ENCODE assay signal across 8 cellular contexts in genomic region chr3:196868297-196868661, GRCh38. TPM values are rescaled to one million over a fixed set of nuclear protein-coding genes. Genes with fewer than 3 reads are reported as not detected.
DNase-seq lines count a peak whose midpoint lies in the region; ATAC-seq and TF ChIP-seq lines count a peak whose summit lies in the region.

No MANE protein-coding gene starts in this region.

- intact Hi-C loops in vagina (cut with DNase I): no loop called here

- TF ChIP-seq POLR2A in erythroblast (IDR thresholded peaks at IDR 0.05; ENCODE audit: low read length) (no peak), vagina (IDR thresholded peaks at IDR 0.05) (no peak)

- peaks cover 39% of the 10 kb centered on the region for H3K4me1 ChIP-seq in vagina

- H3K27me3 ChIP-seq in GM06990 (replicated peaks; ENCODE audit: control insufficient read depth, insufficient read depth, low read length): no peaks in the 10 kb centered on the region
- no peaks in the 10 kb centered on the region for H3K27me3 ChIP-seq in WERI-Rb-1 (ENCODE audit: insufficient read depth, low read depth, severe bottlenecking)
- no peaks in the 10 kb centered on the region for H3K27me3 ChIP-seq in vagina

- H3K27ac ChIP-seq in WERI-Rb-1: peak overlapping the region; percentile 78
- peak overlapping the region; percentile 84 for H3K27ac ChIP-seq in vagina

- H3K9me3 ChIP-seq in WERI-Rb-1 (ENCODE audit: severe bottlenecking) (no peaks in the 10 kb centered on the region), vagina (no peaks in the 10 kb centered on the region)

- peak overlapping the region; percentile 90 for H3K4me3 ChIP-seq in GM06990 (replicated peaks; ENCODE audit: low read depth, low read length)
- peak overlapping the region; percentile 75 for H3K4me3 ChIP-seq in WERI-Rb-1 (ENCODE audit: low read depth, low read length)
- peak overlapping the region; percentile 88 to 91 for H3K4me3 ChIP-seq in vagina

- no peaks in the 10 kb centered on the region; the same call in 1 of the 2 replicates for H3K36me3 ChIP-seq in GM06990 (ENCODE audit: control insufficient read depth, insufficient read depth, low read length)
- H3K36me3 ChIP-seq in WERI-Rb-1: no peaks in the 10 kb centered on the region
- H3K36me3 ChIP-seq in vagina: peaks cover 0 to 5% of the 10 kb centered on the region in 2 donors

- ATAC-seq in GM21381 (IDR thresholded peaks at IDR 0.05; ENCODE audit: unreplicated experiment): peak; percentile 25

- TF ChIP-seq CTCF in GM06990 (IDR thresholded peaks at IDR 0.05; ENCODE audit: insufficient read depth, low read length, poor library complexity, severe bottlenecking) (no peak), WERI-Rb-1 (IDR thresholded peaks at IDR 0.05; ENCODE audit: low read depth, low read length) (no peak), vagina (IDR thresholded peaks at IDR 0.05) (no peak)

- DNase-seq in GM06990 (ENCODE audit: extremely low read depth, insufficient read length) (no peak), HPDE6-E6E7 (ENCODE audit: extremely low spot score) (peak; percentile 22), WERI-Rb-1 (peak; percentile 9), erythroblast (lab: John Stamatoyannopoulos, UW) (peak; percentile 66 to 77), myocyte (ENCODE audit: low read depth) (peak; percentile 25), vagina (ENCODE audit: extremely low spot score in 2 of 2) (no peak), NK-92 (lab: John Stamatoyannopoulos, UW; ENCODE audit: unreplicated experiment) (no peak)

RNA-seq across cellular contexts. Expression of gene SENP5, which starts 0.6 kb away (rescaled TPM):
- total RNA-seq in myocyte (42.2 and 48.2 TPM in 2 replicates), vagina (50.6 TPM)
- 14.6 TPM for polyA plus RNA-seq in myocyte (2012)

Comparison
In these comparisons a context has a peak if more than half of its experiments do, and no peak if none do; other contexts are left out.
1. DNase-seq: peak in HPDE6-E6E7 (single experiment), WERI-Rb-1 (single experiment), erythroblast (2 of 2) and myocyte (single experiment); none in GM06990 (single experiment), vagina (0 of 2) and NK-92 (single experiment).
2. Peak in every context shown above with its lines, with median percentiles within 50 percentile points of each other: H3K4me3 ChIP-seq.